8 cellular contexts compared by ENCODE assay signal in the genomic region with DNA sequence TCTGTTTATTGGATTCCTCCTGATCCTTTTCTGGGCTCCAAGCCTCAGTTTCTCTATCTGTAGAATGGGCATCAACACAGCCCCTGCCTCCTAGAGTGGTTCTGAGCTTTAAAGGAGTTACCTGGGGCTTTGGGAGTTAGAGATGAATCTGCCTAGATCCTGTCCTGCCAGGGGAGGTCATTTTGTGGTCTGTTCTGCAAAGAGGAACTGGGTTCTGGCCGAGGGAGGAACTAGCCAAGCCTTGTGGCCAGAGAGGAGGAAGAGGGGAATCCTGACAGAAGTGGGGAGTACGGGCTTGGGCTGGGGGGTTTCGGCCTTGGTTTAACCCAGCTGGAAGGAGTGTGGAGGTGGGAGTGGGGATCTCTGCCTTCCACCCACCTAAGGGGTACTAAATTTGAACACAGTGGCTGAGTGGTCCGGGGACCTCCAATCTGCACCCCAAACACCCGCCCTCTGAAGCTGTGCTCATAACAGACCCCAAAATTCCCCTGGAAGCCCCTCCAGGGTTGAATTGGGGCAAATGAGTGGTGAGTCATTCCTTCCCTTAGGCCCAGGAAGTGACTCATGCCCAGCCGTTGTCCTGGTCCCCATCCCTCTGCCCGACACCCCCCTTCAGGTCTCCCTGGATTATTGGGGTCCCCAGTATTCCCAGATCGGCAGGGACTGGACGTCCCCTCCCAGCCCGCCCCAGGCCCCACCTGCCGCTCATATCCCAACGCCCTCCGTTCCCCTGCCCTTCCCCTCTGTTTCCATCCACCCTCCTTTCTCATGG. TPM values are rescaled to one million over a fixed set of nuclear protein-coding genes. Genes with fewer than 3 reads are reported as not detected.
DNase-seq lines count a peak whose midpoint lies in the region; ATAC-seq and TF ChIP-seq lines count a peak whose summit lies in the region.

No MANE protein-coding gene starts in this region.

- peak overlapping the region; percentile 68 for H3K4me3 ChIP-seq in colonic mucosa
- peak overlapping the region; percentile 95 for H3K4me3 ChIP-seq in naive thymus-derived CD4-positive, alpha-beta T cell (ENCODE audit: low read length)
- H3K4me3 ChIP-seq in WERI-Rb-1 (ENCODE audit: low read depth, low read length), result no peak overlapping the region

- peaks cover 0 to 3% (median 0%) of the 10 kb centered on the region in 7 donors for H3K9me3 Mint-ChIP-seq in CD14-positive monocyte
- H3K9me3 Mint-ChIP-seq in HFFc6, result no peaks in the 10 kb centered on the region
- peaks cover 0 to 5% (median 0%) of the 10 kb centered on the region in 11 donors for H3K9me3 Mint-ChIP-seq in naive thymus-derived CD4-positive, alpha-beta T cell
- no peaks in the 10 kb centered on the region for H3K9me3 Mint-ChIP-seq in mesothelial cell of epicardium

- H3K27ac ChIP-seq in colonic mucosa (peak overlapping the region; percentile 92), WERI-Rb-1 (no peak overlapping the region)
- peak overlapping the region; percentile 98 for H3K27ac ChIP-seq in naive thymus-derived CD4-positive, alpha-beta T cell (ENCODE audit: low read depth, low read length)

- no peak for TF ChIP-seq CTCF in CD14-positive monocyte (IDR thresholded peaks at IDR 0.05)
- no peak for TF ChIP-seq CTCF in HFFc6 (IDR thresholded peaks at IDR 0.05)
- no peak for TF ChIP-seq CTCF in colonic mucosa (IDR thresholded peaks at IDR 0.05)
- no peak for TF ChIP-seq CTCF in mesothelial cell of epicardium (IDR thresholded peaks at IDR 0.05; ENCODE audit: unreplicated experiment)
- TF ChIP-seq CTCF in WERI-Rb-1 (IDR thresholded peaks at IDR 0.05; ENCODE audit: low read depth, low read length), result no peak

- peak overlapping the region; percentile 91 to 99 for H3K4me3 Mint-ChIP-seq in CD14-positive monocyte
- peak overlapping the region; percentile 87 for H3K4me3 Mint-ChIP-seq in HFFc6
- peak overlapping the region; percentile 89 to 100 (median 94) for H3K4me3 Mint-ChIP-seq in naive thymus-derived CD4-positive, alpha-beta T cell
- no peak overlapping the region for H3K4me3 Mint-ChIP-seq in mesothelial cell of epicardium

- H3K9ac ChIP-seq in colonic mucosa (ENCODE audit: low read depth in 2 of 2, low read length in 2 of 2), result peak overlapping the region; percentile 45 to 73

- peaks cover 18 to 44% of the 10 kb centered on the region in 2 donors for H3K36me3 Mint-ChIP-seq in CD14-positive monocyte
- H3K36me3 Mint-ChIP-seq in HFFc6 (ENCODE audit: low read depth), result peaks cover 5% of the 10 kb centered on the region; the same call in 1 of the 2 replicates
- peaks cover 0 to 27% (median 8%) of the 10 kb centered on the region in 5 donors for H3K36me3 Mint-ChIP-seq in naive thymus-derived CD4-positive, alpha-beta T cell
- H3K36me3 Mint-ChIP-seq in mesothelial cell of epicardium, result no peaks in the 10 kb centered on the region

- H3K9me3 ChIP-seq in colonic mucosa (no peaks in the 10 kb centered on the region), WERI-Rb-1 (ENCODE audit: severe bottlenecking) (no peaks in the 10 kb centered on the region)
- H3K9me3 ChIP-seq in naive thymus-derived CD4-positive, alpha-beta T cell (ENCODE audit: control insufficient read depth in 2 of 3, low read length in 3 of 3), result no peaks in the 10 kb centered on the region

- H3K4me1 Mint-ChIP-seq in CD14-positive monocyte (peaks cover 60% of the 10 kb centered on the region), HFFc6 (ENCODE audit: low read depth) (peaks cover 49% of the 10 kb centered on the region), mesothelial cell of epicardium (peaks cover 18% of the 10 kb centered on the region)
- H3K4me1 Mint-ChIP-seq in naive thymus-derived CD4-positive, alpha-beta T cell, result peaks cover 35 to 50% (median 47%) of the 10 kb centered on the region in 7 donors

- peaks cover 14% of the 10 kb centered on the region for H3K4me1 ChIP-seq in colonic mucosa
- peaks cover 24 to 28% of the 10 kb centered on the region in 2 donors for H3K4me1 ChIP-seq in naive thymus-derived CD4-positive, alpha-beta T cell (ENCODE audit: control insufficient read depth in 2 of 2, insufficient read depth in 2 of 2, low read length in 2 of 2)

- DNase-seq in CD14-positive monocyte (ENCODE audit: low spot score), result peak; percentile 89
- DNase-seq in HFFc6, result peak; percentile 32
- peak; percentile 61 for DNase-seq in T-helper 9 cell
- DNase-seq in colonic mucosa, result peak; percentile 58
- DNase-seq in naive thymus-derived CD4-positive, alpha-beta T cell, result peak in 2 of 9 donors; percentile 69 to 81
- no peak for DNase-seq in mesothelial cell of epicardium (ENCODE audit: low spot score in 2 of 2, unreplicated experiment in 2 of 2)
- no peak for DNase-seq in WERI-Rb-1
- no peak for DNase-seq in SHP77 treated with DMSO at 0.1 percent for 48 hours (lab: John Stamatoyannopoulos, UW)

- H3K27me3 Mint-ChIP-seq in CD14-positive monocyte (ENCODE audit: low read depth in 3 of 3), result peaks cover 0 to 3% (median 0%) of the 10 kb centered on the region in 3 donors
- H3K27me3 Mint-ChIP-seq in HFFc6 (ENCODE audit: insufficient read depth), result peaks cover 14% of the 10 kb centered on the region
- peaks cover 0 to 3% (median 0%) of the 10 kb centered on the region in 5 donors for H3K27me3 Mint-ChIP-seq in naive thymus-derived CD4-positive, alpha-beta T cell
- no peaks in the 10 kb centered on the region for H3K27me3 Mint-ChIP-seq in mesothelial cell of epicardium (ENCODE audit: low read depth)

- CTCF ChIA-PET in naive thymus-derived CD4-positive, alpha-beta T cell (lab: Charles Lee), result interaction anchor here (0.6 to 8.5 kb wide), 4 partner anchors 20 to 106 kb away, joined by 3 to 82 read pairs (median 4); no protein-coding TSS in a partner anchor

- peak; percentile 4 for ATAC-seq in naive thymus-derived CD4-positive, alpha-beta T cell

- H3K27ac Mint-ChIP-seq in CD14-positive monocyte, result peak overlapping the region; percentile 90 to 99 (median 98)
- H3K27ac Mint-ChIP-seq in HFFc6, result peak overlapping the region; percentile 99
- peak overlapping the region; percentile 96 to 99 (median 97) for H3K27ac Mint-ChIP-seq in naive thymus-derived CD4-positive, alpha-beta T cell
- H3K27ac Mint-ChIP-seq in mesothelial cell of epicardium, result no peak overlapping the region

- POLR2A ChIA-PET in naive thymus-derived CD4-positive, alpha-beta T cell (lab: Charles Lee), result interaction anchor here (0.8 to 16.4 kb wide), 8 partner anchors 9 to 137 kb away, joined by 3 to 433 read pairs (median 4); partner anchors contain the start of gene DDX39A

- H3K36me3 ChIP-seq in colonic mucosa (no peaks in the 10 kb centered on the region), WERI-Rb-1 (no peaks in the 10 kb centered on the region)
- peaks cover 0 to 14% (median 0%) of the 10 kb centered on the region in 3 experiments for H3K36me3 ChIP-seq in naive thymus-derived CD4-positive, alpha-beta T cell (ENCODE audit: control insufficient read depth in 2 of 3, insufficient read depth in 3 of 3, low read length in 3 of 3)

- H3K27me3 ChIP-seq in colonic mucosa (no peaks in the 10 kb centered on the region), WERI-Rb-1 (ENCODE audit: insufficient read depth, low read depth, severe bottlenecking) (no peaks in the 10 kb centered on the region)
- no peaks in the 10 kb centered on the region for H3K27me3 ChIP-seq in naive thymus-derived CD4-positive, alpha-beta T cell (ENCODE audit: control insufficient read depth in 2 of 2, insufficient read depth in 2 of 2, low read length in 2 of 2)

- intact Hi-C loops in CD14-positive monocyte (cut with micrococcal nuclease) (loop anchor here in 1 of 2 donors (2.0 kb wide), 1 partner anchor 13 kb away; no protein-coding TSS in a partner anchor), colonic mucosa (cut with DNase I) (no loop called here)
- intact Hi-C loops in naive thymus-derived CD4-positive, alpha-beta T cell (cut with micrococcal nuclease), result loop anchor here (1.0 to 5.0 kb wide), 2 partner anchors 9 to 537 kb away; no protein-coding TSS in a partner anchor

RNA-seq across cellular contexts. Expression of gene ADGRE5, which starts 2.8 kb away (rescaled TPM):
- 100 to 1,000 TPM; 259 to 279 TPM for polyA plus RNA-seq in CD14-positive monocyte
- 10 to 100 TPM; 79.7 to 91.9 (median 85.4) TPM for total RNA-seq in HFFc6 (2021; fragmentation: NEBNext Ultra II Directional; extraction: Animal tissue kit (Norgen Biotek cat#: 25700))
- total RNA-seq in colonic mucosa (100 to 1,000 TPM; 133 to 175 TPM), mesothelial cell of epicardium (4.5 to 5.4 TPM (median 4.9 TPM) in 3 replicates)
- total RNA-seq in naive thymus-derived CD4-positive, alpha-beta T cell, result 1,000 to 10,000 TPM in 1 of 5 experiments, 100 to 1,000 TPM in 4; 128 to 1,529 (median 215) TPM
- 100 to 1,000 TPM; 122 to 214 TPM for polyA plus RNA-seq in naive thymus-derived CD4-positive, alpha-beta T cell

RNA-seq across cellular contexts. Expression of gene DDX39A, which starts 35.1 kb away (rescaled TPM):
- 10 to 100 TPM; 78.7 to 83.5 TPM for polyA plus RNA-seq in CD14-positive monocyte
- total RNA-seq in HFFc6 (2021; fragmentation: NEBNext Ultra II Directional; extraction: Animal tissue kit (Norgen Biotek cat#: 25700)), result 10 to 100 TPM; 52.5 to 82.7 (median 78.0) TPM
- total RNA-seq in colonic mucosa (100 to 1,000 TPM in 1 of 2 donors, 10 to 100 TPM in 1; 55.2 to 160 TPM), mesothelial cell of epicardium (66.9 to 68.6 TPM (median 67.6 TPM) in 3 replicates)
- 100 to 1,000 TPM; 135 to 288 (median 215) TPM for total RNA-seq in naive thymus-derived CD4-positive, alpha-beta T cell
- polyA plus RNA-seq in naive thymus-derived CD4-positive, alpha-beta T cell, result 100 to 1,000 TPM in 1 of 2 donors, 10 to 100 TPM in 1; 98.6 to 134 TPM

RNA-seq across cellular contexts. Expression of gene PKN1, which starts 49.0 kb away (rescaled TPM):
- polyA plus RNA-seq in CD14-positive monocyte, result 10 to 100 TPM; 49.5 to 49.6 TPM
- 100 to 1,000 TPM; 132 to 173 (median 149) TPM for total RNA-seq in HFFc6 (2021; fragmentation: NEBNext Ultra II Directional; extraction: Animal tissue kit (Norgen Biotek cat#: 25700))
- total RNA-seq in colonic mucosa, result 10 to 100 TPM; 35.9 to 37.5 TPM
- total RNA-seq in naive thymus-derived CD4-positive, alpha-beta T cell, result 100 to 1,000 TPM; 194 to 211 (median 206) TPM
- 10 to 100 TPM; 47.2 to 88.2 TPM for polyA plus RNA-seq in naive thymus-derived CD4-positive, alpha-beta T cell
- 84.5 to 89.1 TPM (median 85.9 TPM) in 3 replicates for total RNA-seq in mesothelial cell of epicardium

Comparison
In these comparisons a context has a peak if more than half of its experiments do, and no peak if none do; other contexts are left out.
1. DNase-seq: peak in CD14-positive monocyte (single experiment), HFFc6 (single experiment), T-helper 9 cell (single experiment) and colonic mucosa (single experiment); none in mesothelial cell of epicardium (0 of 2), WERI-Rb-1 (single experiment) and SHP77 treated with DMSO at 0.1 percent for 48 hours (single experiment).
2. RNA of gene ADGRE5, which starts 2.8 kb away (total RNA-seq): 128 to 1,529 TPM in naive thymus-derived CD4-positive, alpha-beta T cell, 133 to 175 TPM in colonic mucosa and 79.7 to 91.9 TPM in HFFc6; 4.5 to 5.4 TPM in mesothelial cell of epicardium; every median in the first group is over 10 times any median in the second.